In genomic region chr7:50069613-50070012, GRCh38 we compare ENCODE assay signal across 8 cellular contexts. TPM values are rescaled to one million over a fixed set of nuclear protein-coding genes. Genes with fewer than 3 reads are reported as not detected.
DNase-seq lines count a peak whose midpoint lies in the region; ATAC-seq, FAIRE-seq and TF ChIP-seq lines count a peak whose summit lies in the region.

No MANE protein-coding gene starts in this region.

- no peak overlapping the region for H3K9ac ChIP-seq in H9 (ENCODE audit: extremely low read depth, insufficient read length, low read length)
- H3K9ac ChIP-seq in neural progenitor cell: no peak overlapping the region

- H2BK120ac ChIP-seq in H9 (ENCODE audit: low read depth, low read length, poor library complexity, severe bottlenecking): no peak overlapping the region

- H3K79me1 ChIP-seq in H9 (ENCODE audit: insufficient read depth, low read depth, low read length, poor library complexity, severe bottlenecking): no peaks in the 10 kb centered on the region

- H3K4ac ChIP-seq in H9 (ENCODE audit: low read depth, low read length): no peak overlapping the region

- H3K79me2 ChIP-seq in H9 (ENCODE audit: insufficient read depth, low read length) (no peaks in the 10 kb centered on the region), neural progenitor cell (ENCODE audit: low read depth) (no peaks in the 10 kb centered on the region)

- WGBS in H9 (ENCODE audit: extremely low coverage, insufficient read length, low lambda C conversion rate): no CpG with 5 or more reads among the region's 8 CpGs

- H3F3A ChIP-seq in neural progenitor cell (ENCODE audit: low read depth): no peaks in the 10 kb centered on the region

- no peaks in the 10 kb centered on the region for H3K27me3 ChIP-seq in H9 (ENCODE audit: insufficient read depth, low read length)
- H3K27me3 ChIP-seq in lower lobe of right lung (ENCODE audit: low read depth): no peaks in the 10 kb centered on the region
- H3K27me3 ChIP-seq in neural progenitor cell: no peaks in the 10 kb centered on the region

- H3K4me3 ChIP-seq in NB4 (ENCODE audit: low read depth, low read length) (no peak overlapping the region), astrocyte of the spinal cord (ENCODE audit: low read depth, low read length) (peak overlapping the region; percentile 43), lower lobe of right lung (peak overlapping the region; percentile 56), neural progenitor cell (no peak overlapping the region)

- no peak overlapping the region for H2BK5ac ChIP-seq in H9 (ENCODE audit: insufficient read length, low read length)

- H3K36me3 ChIP-seq in lower lobe of right lung (no peaks in the 10 kb centered on the region), neural progenitor cell (no peaks in the 10 kb centered on the region)

- no peak overlapping the region for H3K23ac ChIP-seq in H9 (ENCODE audit: insufficient read length, low read depth, low read length)

- H3K4me1 ChIP-seq in H9 (ENCODE audit: insufficient read depth, low read length) (peaks cover 4% of the 10 kb centered on the region; the same call in 1 of the 2 replicates), lower lobe of right lung (peaks cover 13% of the 10 kb centered on the region), neural progenitor cell (no peaks in the 10 kb centered on the region)

- H4K5ac ChIP-seq in H9 (ENCODE audit: insufficient read length, low read depth, low read length): no peak overlapping the region

- in situ Hi-C loops in astrocyte of the spinal cord (cut with HindIII; ENCODE audit: low sequenced_read_pairs): no loop called here

- peaks cover 47 to 53% of the 10 kb centered on the region in 2 experiments for H3K9me3 Mint-ChIP-seq in H9
- H3K9me3 Mint-ChIP-seq in neural progenitor cell: peaks cover 29% of the 10 kb centered on the region

- H2BK12ac ChIP-seq in H9 (ENCODE audit: insufficient read length, low read depth, low read length): peak overlapping the region; percentile 29

- H3K4me3 Mint-ChIP-seq in H9 (peak overlapping the region; percentile 7 to 18; a peak in 4 of 5 replicates), neural progenitor cell (no peak overlapping the region)

- H4K20me1 ChIP-seq in H9 (ENCODE audit: control insufficient read depth, insufficient read depth, insufficient read length) (no peaks in the 10 kb centered on the region), neural progenitor cell (ENCODE audit: low read depth) (no peaks in the 10 kb centered on the region)

- H3K23me2 ChIP-seq in H9 (ENCODE audit: insufficient read length, low read depth, low read length, poor library complexity, severe bottlenecking): no peaks in the 10 kb centered on the region

- ATAC-seq in lower lobe of right lung: peak; percentile 76 to 87

- peak overlapping the region; percentile 35 for H3K4me2 ChIP-seq in H9 (ENCODE audit: insufficient read depth, insufficient read length, low read length)
- H3K4me2 ChIP-seq in neural progenitor cell: no peak overlapping the region

- H3K27ac Mint-ChIP-seq in H9: peak overlapping the region; percentile 3 to 92 (median 76)
- H3K27ac Mint-ChIP-seq in neural progenitor cell: no peak overlapping the region

- no peak for DNase-seq in GM18507 (ENCODE audit: extremely low spot score, insufficient read length, low read depth)
- peak; percentile 41 for DNase-seq in H9
- peak; percentile 28 for DNase-seq in NB4 (ENCODE audit: low read depth)
- peak; percentile 31 for DNase-seq in astrocyte of the spinal cord (ENCODE audit: low read depth, low spot score)
- DNase-seq in lower lobe of right lung: peak; percentile 51
- peak; percentile 54 for DNase-seq in urothelium cell line (ENCODE audit: low spot score)
- DNase-seq in cerebellar cortex (ENCODE audit: low spot score): no peak
- DNase-seq in neural progenitor cell (ENCODE audit: low spot score): no peak

- H2BK20ac ChIP-seq in H9 (ENCODE audit: low read depth, low read length, poor library complexity, severe bottlenecking): no peak overlapping the region

- H2AFZ ChIP-seq in H9 (ENCODE audit: low read length) (no peak overlapping the region), neural progenitor cell (replicated peaks) (no peak overlapping the region)

- no peak overlapping the region for H4K91ac ChIP-seq in H9 (ENCODE audit: insufficient read length, low read depth, low read length)

- no peak overlapping the region for H4K8ac ChIP-seq in H9 (replicated peaks; ENCODE audit: insufficient read length, low read depth, low read length)

- FAIRE-seq in GM18507 (lab: Jason Lieb, UNC) (peak; percentile 75), urothelium cell line (lab: Jason Lieb, UNC) (peak; percentile 90)

- H3K4me1 Mint-ChIP-seq in H9: peaks cover 16 to 21% of the 10 kb centered on the region in 2 experiments
- peaks cover 3% of the 10 kb centered on the region for H3K4me1 Mint-ChIP-seq in neural progenitor cell

- no peak overlapping the region for H3K56ac ChIP-seq in H9 (ENCODE audit: insufficient read length, low read depth, low read length)

- peak overlapping the region; percentile 50 for H3K18ac ChIP-seq in H9 (ENCODE audit: insufficient read length, low read depth, low read length)

- no peak overlapping the region for H3K27ac ChIP-seq in H9 (ENCODE audit: insufficient read length, low read depth, low read length)
- H3K27ac ChIP-seq in lower lobe of right lung: peak overlapping the region; percentile 77
- no peak overlapping the region for H3K27ac ChIP-seq in neural progenitor cell

- H2BK15ac ChIP-seq in H9 (ENCODE audit: low read depth, low read length): no peak overlapping the region

- no peak overlapping the region for H2AK5ac ChIP-seq in H9 (ENCODE audit: insufficient read length, low read length)

- TF ChIP-seq CTCF in H9 (conservative IDR thresholded peaks at IDR 0.05): no peak
- no peak for TF ChIP-seq CTCF in NB4 (IDR thresholded peaks at IDR 0.05; ENCODE audit: low read depth, low read length)
- no peak for TF ChIP-seq CTCF in astrocyte of the spinal cord (IDR thresholded peaks at IDR 0.05; ENCODE audit: low read depth, low read length)
- TF ChIP-seq CTCF in lower lobe of right lung (IDR thresholded peaks at IDR 0.05): no peak
- TF ChIP-seq CTCF in neural progenitor cell (IDR thresholded peaks at IDR 0.05): no peak

- H3K9me3 ChIP-seq in H9 (ENCODE audit: control insufficient read depth, low read depth, low read length) (peaks cover 34% of the 10 kb centered on the region), lower lobe of right lung (peaks cover 4% of the 10 kb centered on the region), neural progenitor cell (ENCODE audit: low read depth) (peaks cover 4% of the 10 kb centered on the region)

- peaks cover 2% of the 10 kb centered on the region; the same call in 1 of the 2 replicates for H3K27me3 Mint-ChIP-seq in H9 (ENCODE audit: low read depth)
- no peaks in the 10 kb centered on the region for H3K27me3 Mint-ChIP-seq in neural progenitor cell (ENCODE audit: insufficient read depth, low read depth)

- intact Hi-C loops in lower lobe of right lung (cut with DNase I): no loop called here

- no peak overlapping the region for H3T11ph ChIP-seq in H9 (ENCODE audit: low read length)

- H3K36me3 Mint-ChIP-seq in H9 (ENCODE audit: insufficient read depth in 1 of 3, low read depth in 3 of 3) (peaks cover 21 to 55% (median 30%) of the 10 kb centered on the region in 3 experiments), neural progenitor cell (no peaks in the 10 kb centered on the region)

- 0 out of 2 replicates have a peak overlapping the region, but pooled peaks have one; percentile 32 for H3K14ac ChIP-seq in H9 (ENCODE audit: insufficient read depth, low read length)

- TF ChIP-seq POLR2A in NB4 (IDR thresholded peaks at IDR 0.05; ENCODE audit: extremely low read depth, insufficient read length): no peak

RNA-seq across cellular contexts. Expression of gene ZPBP, which starts 23.4 kb away (rescaled TPM):
- total RNA-seq in H9 (2021): not detected in 2 replicates
- not detected for total RNA-seq in lower lobe of right lung
- total RNA-seq in neural progenitor cell (ENCODE audit: low replicate concordance): not detected in 2 replicates

Comparison
In these comparisons a context has a peak if more than half of its experiments do, and no peak if none do; other contexts are left out.
1. DNase-seq: peak in H9 (single experiment), NB4 (single experiment), astrocyte of the spinal cord (single experiment), lower lobe of right lung (single experiment) and urothelium cell line (single experiment); none in GM18507 (single experiment), cerebellar cortex (single experiment) and neural progenitor cell (single experiment).
2. H3K4me3 ChIP-seq: peak in astrocyte of the spinal cord (single experiment) and lower lobe of right lung (single experiment); none in NB4 (single experiment) and neural progenitor cell (single experiment).